14 cellular contexts compared by ENCODE assay signal in genomic region chr2:7794916-7795315, GRCh38.
DNase-seq lines count a peak whose midpoint lies in the region; ATAC-seq and TF ChIP-seq lines count a peak whose summit lies in the region.
"Had no signal": no experiment of that assay in that cellular context is flagged by ENCODE, and none has a peak within 500 bp of the region (broad histone marks: within the 10 kb centered on the region; RNA-seq: fewer than 3 reads in every experiment).

No MANE protein-coding gene starts in this region.

- H3K27me3 Mint-ChIP-seq in Calu3 (ENCODE audit: unreplicated experiment): no peaks in the 10 kb centered on the region

- H3K36me3 Mint-ChIP-seq in Calu3 (ENCODE audit: insufficient read depth, unreplicated experiment): no peaks in the 10 kb centered on the region

- ATAC-seq in HG03175 (IDR thresholded peaks at IDR 0.05; ENCODE audit: unreplicated experiment): no peak

- peaks cover 12% of the 10 kb centered on the region for H3K4me1 ChIP-seq in rectal smooth muscle tissue (ENCODE audit: control insufficient read depth, insufficient read depth, low read length)
- H3K4me1 ChIP-seq in prostate gland (replicated peaks): peaks cover 4% of the 10 kb centered on the region
- H3K4me1 ChIP-seq: SJSA1 had no signal

- BruUV-seq in Calu3 (replicated peaks; lab: Mats Ljungman, UMichigan): no TSS peak

- H3K9me3 ChIP-seq in prostate gland: no peaks in the 10 kb centered on the region
- H3K9me3 ChIP-seq: SJSA1 had no signal

- peaks cover 44% of the 10 kb centered on the region for H3K4me1 Mint-ChIP-seq in Calu3 (ENCODE audit: low read depth, unreplicated experiment)

- CTCF ChIA-PET in Calu3 (lab: Charles Lee): interaction anchor here (0.7 to 1.4 kb wide), 2 partner anchors 18 to 21 kb away, joined by 3 read pairs; no protein-coding TSS in a partner anchor

- no peak overlapping the region for H3K9ac ChIP-seq in rectal smooth muscle tissue (ENCODE audit: low read length)
- H3K9ac ChIP-seq: BLaER1 had no signal

- H3K4me3 ChIP-seq in rectal smooth muscle tissue (ENCODE audit: low read length) (no peak overlapping the region), prostate gland (no peak overlapping the region)
- H3K4me3 ChIP-seq: BLaER1, SJSA1 had no signal

- H3K27ac Mint-ChIP-seq in Calu3 (ENCODE audit: unreplicated experiment): no peak overlapping the region

- no peak overlapping the region for H3K4me3 Mint-ChIP-seq in Calu3 (ENCODE audit: low read depth, unreplicated experiment)

- TF ChIP-seq POLR2A in prostate gland (IDR thresholded peaks at IDR 0.05): no peak

- DNase-seq in NCI-H1105 treated with DMSO at 0.1 percent for 48 hours (lab: John Stamatoyannopoulos, UW) (peak; percentile 29), NCI-H1105 (lab: John Stamatoyannopoulos, UW) (no peak), Calu3 (peak; percentile 39), RPMI8226 (peak; percentile 91), NAMALWA (ENCODE audit: low spot score) (no peak), prostate gland (ENCODE audit: low spot score) (no peak)
- DNase-seq: H7, Karpas-422, NCI-H187 treated with DMSO at 0.1 percent for 48 hours had no signal

- H3K36me3 ChIP-seq in rectal smooth muscle tissue (ENCODE audit: control insufficient read depth, insufficient read depth, low read length) (no peaks in the 10 kb centered on the region), prostate gland (no peaks in the 10 kb centered on the region)
- H3K36me3 ChIP-seq: BLaER1, SJSA1 had no signal

- WGBS in prostate gland: 40% methylated on average over 4 of the region's 4 CpGs

- TF ChIP-seq CTCF in Calu3 (IDR thresholded peaks at IDR 0.05; ENCODE audit: unreplicated experiment) (no peak), prostate gland (IDR thresholded peaks at IDR 0.05) (no peak)

- H3K27me3 ChIP-seq in rectal smooth muscle tissue (ENCODE audit: control insufficient read depth, insufficient read depth, low read length) (no peaks in the 10 kb centered on the region), prostate gland (replicated peaks; ENCODE audit: insufficient read depth) (no peaks in the 10 kb centered on the region)
- H3K27me3 ChIP-seq: BLaER1, SJSA1 had no signal

- intact Hi-C loops in Calu3 (cut with micrococcal nuclease; ENCODE audit: unreplicated experiment): no loop called here
- intact Hi-C loops in prostate gland (cut with DNase I): no loop called here

- H3K9me3 Mint-ChIP-seq in Calu3 (ENCODE audit: low read depth, unreplicated experiment): peaks cover 3% of the 10 kb centered on the region

- peak overlapping the region; percentile 66 for H3K27ac ChIP-seq in rectal smooth muscle tissue (ENCODE audit: low read depth, low read length)
- no peak overlapping the region for H3K27ac ChIP-seq in prostate gland
- H3K27ac ChIP-seq: BLaER1, RWPE1, SJSA1 had no signal

Comparison
In these comparisons a context has a peak if more than half of its experiments do, and no peak if none do; other contexts are left out.
1. DNase-seq: peak in NCI-H1105 treated with DMSO at 0.1 percent for 48 hours (single experiment), Calu3 (single experiment) and RPMI8226 (single experiment); none in NCI-H1105 (single experiment), NAMALWA (single experiment) and prostate gland (single experiment).